ENCODE assay signal across 22 cellular contexts in genomic region chr5:65830856-65831255, GRCh38.
A peak's percentile ranks its signal among the peaks of the same experiment; 100 is the strongest.
DNase-seq lines count a peak whose midpoint lies in the region; ATAC-seq and TF ChIP-seq lines count a peak whose summit lies in the region.
"Had no signal": no experiment of that assay in that cellular context is flagged by ENCODE, and none has a peak within 500 bp of the region (broad histone marks: within the 10 kb centered on the region; RNA-seq: fewer than 3 reads in every experiment).

No MANE protein-coding gene starts in this region.

- H3K27ac Mint-ChIP-seq in neural progenitor cell: no peak overlapping the region
- no peak overlapping the region for H3K27ac Mint-ChIP-seq in stimulated activated effector memory CD8-positive, alpha-beta T cell treated with anti-CD3 and anti-CD28 coated beads, Interleukin-12 subunit alpha, Interleukin-12 subunit beta, amount 100 ng/mL, for 72 hours
- no peak overlapping the region for H3K27ac Mint-ChIP-seq in activated CD8-positive, alpha-beta memory T cell treated with anti-CD3 and anti-CD28 coated beads, Interleukin-2, amount 10 ng/mL, durations not matched to agents 7 days and 5 days
- H3K27ac Mint-ChIP-seq: activated CD4-positive, alpha-beta T cell treated with anti-CD3 and anti-CD28 coated beads, Interleukin-2, amount 10 ng/mL, durations not matched to agents 7 days and 5 days had no signal

- peak overlapping the region; percentile 67 for H3K4me2 ChIP-seq in neural progenitor cell

- peaks cover 38% of the 10 kb centered on the region for H3K4me1 ChIP-seq in neural progenitor cell
- H3K4me1 ChIP-seq: esophagus squamous epithelium, right lobe of liver had no signal

- no peaks in the 10 kb centered on the region for H3K36me3 ChIP-seq in neural progenitor cell
- H3K36me3 ChIP-seq: cardiac muscle cell, esophagus squamous epithelium, right lobe of liver had no signal

- H2AFZ ChIP-seq in neural progenitor cell (replicated peaks): no peak overlapping the region

- H3K27me3 ChIP-seq in neural progenitor cell: no peaks in the 10 kb centered on the region
- H3K27me3 ChIP-seq: cardiac muscle cell, esophagus squamous epithelium, right lobe of liver had no signal

- no peak for ATAC-seq in stimulated activated effector memory CD8-positive, alpha-beta T cell treated with anti-CD3 and anti-CD28 coated beads, Interleukin-12 subunit alpha, Interleukin-12 subunit beta, amount 100 ng/mL, for 72 hours
- no peak for ATAC-seq in activated CD8-positive, alpha-beta memory T cell treated with anti-CD3 and anti-CD28 coated beads, Interleukin-2, amount 10 ng/mL, durations not matched to agents 7 days and 5 days
- ATAC-seq in HG02852 (IDR thresholded peaks at IDR 0.05; ENCODE audit: unreplicated experiment): no peak
- ATAC-seq: PC-3, right lobe of liver had no signal

- peaks cover 20% of the 10 kb centered on the region for H3K4me1 Mint-ChIP-seq in neural progenitor cell
- H3K4me1 Mint-ChIP-seq in stimulated activated effector memory CD8-positive, alpha-beta T cell treated with anti-CD3 and anti-CD28 coated beads, Interleukin-12 subunit alpha, Interleukin-12 subunit beta, amount 100 ng/mL, for 72 hours: peaks cover 5% of the 10 kb centered on the region
- peaks cover 7% of the 10 kb centered on the region for H3K4me1 Mint-ChIP-seq in activated CD8-positive, alpha-beta memory T cell treated with anti-CD3 and anti-CD28 coated beads, Interleukin-2, amount 10 ng/mL, durations not matched to agents 7 days and 5 days

- no peaks in the 10 kb centered on the region for H4K20me1 ChIP-seq in neural progenitor cell (ENCODE audit: low read depth)

- no peaks in the 10 kb centered on the region for H3K79me2 ChIP-seq in neural progenitor cell (ENCODE audit: low read depth)

- H3K27me3 Mint-ChIP-seq in neural progenitor cell (ENCODE audit: insufficient read depth, low read depth): no peaks in the 10 kb centered on the region
- H3K27me3 Mint-ChIP-seq in activated CD8-positive, alpha-beta memory T cell treated with anti-CD3 and anti-CD28 coated beads, Interleukin-2, amount 10 ng/mL, durations not matched to agents 7 days and 5 days: no peaks in the 10 kb centered on the region
- H3K27me3 Mint-ChIP-seq: activated CD4-positive, alpha-beta T cell treated with anti-CD3 and anti-CD28 coated beads, Interleukin-2, amount 10 ng/mL, durations not matched to agents 7 days and 5 days had no signal

- peak overlapping the region; percentile 90 for H3K27ac ChIP-seq in neural progenitor cell
- H3K27ac ChIP-seq: cardiac muscle cell, esophagus squamous epithelium, HL-60, right lobe of liver, VCaP had no signal

- H3K36me3 Mint-ChIP-seq in neural progenitor cell: peaks cover 3% of the 10 kb centered on the region
- H3K36me3 Mint-ChIP-seq in stimulated activated effector memory CD8-positive, alpha-beta T cell treated with anti-CD3 and anti-CD28 coated beads, Interleukin-12 subunit alpha, Interleukin-12 subunit beta, amount 100 ng/mL, for 72 hours: no peaks in the 10 kb centered on the region
- H3K36me3 Mint-ChIP-seq in activated CD8-positive, alpha-beta memory T cell treated with anti-CD3 and anti-CD28 coated beads, Interleukin-2, amount 10 ng/mL, durations not matched to agents 7 days and 5 days: no peaks in the 10 kb centered on the region

- H3F3A ChIP-seq in neural progenitor cell (ENCODE audit: low read depth): peaks cover 21% of the 10 kb centered on the region

- no peaks in the 10 kb centered on the region for H3K9me3 Mint-ChIP-seq in neural progenitor cell
- H3K9me3 Mint-ChIP-seq in stimulated activated effector memory CD8-positive, alpha-beta T cell treated with anti-CD3 and anti-CD28 coated beads, Interleukin-12 subunit alpha, Interleukin-12 subunit beta, amount 100 ng/mL, for 72 hours: no peaks in the 10 kb centered on the region
- H3K9me3 Mint-ChIP-seq in activated CD8-positive, alpha-beta memory T cell treated with anti-CD3 and anti-CD28 coated beads, Interleukin-2, amount 10 ng/mL, durations not matched to agents 7 days and 5 days (ENCODE audit: low read depth): no peaks in the 10 kb centered on the region
- H3K9me3 Mint-ChIP-seq: activated CD4-positive, alpha-beta T cell treated with anti-CD3 and anti-CD28 coated beads, Interleukin-2, amount 10 ng/mL, durations not matched to agents 7 days and 5 days had no signal

- H3K4me3 ChIP-seq in AG10803 (ENCODE audit: low read length) (no peak overlapping the region), neural progenitor cell (peak overlapping the region; percentile 2)
- H3K4me3 ChIP-seq: cardiac muscle cell, esophagus squamous epithelium, right lobe of liver had no signal

- no peak for TF ChIP-seq CTCF in AG10803 (conservative IDR thresholded peaks at IDR 0.05; ENCODE audit: low read length)
- no peak for TF ChIP-seq CTCF in neural progenitor cell (IDR thresholded peaks at IDR 0.05)

- CTCF ChIA-PET in activated CD8-positive, alpha-beta memory T cell treated with anti-CD3 and anti-CD28 coated beads, Interleukin-2, amount 10 ng/mL, durations not matched to agents 7 days and 5 days (lab: Charles Lee): no interaction called here

- H3K9me3 ChIP-seq in neural progenitor cell (ENCODE audit: low read depth): no peaks in the 10 kb centered on the region
- H3K9me3 ChIP-seq: esophagus squamous epithelium, right lobe of liver had no signal

- DNase-seq in AG10803 (ENCODE audit: low read depth): peak; percentile 28
- DNase-seq in NCI-H2227 (lab: John Stamatoyannopoulos, UW; ENCODE audit: unreplicated experiment): peak; percentile 29
- DNase-seq in epidermal melanocyte (ENCODE audit: insufficient read length, low spot score): peak; percentile 40
- DNase-seq in neural progenitor cell (ENCODE audit: low spot score): peak; percentile 56
- no peak for DNase-seq in NCI-H146 treated with DMSO at 0.1 percent for 48 hours (lab: John Stamatoyannopoulos, UW; ENCODE audit: unreplicated experiment)
- no peak for DNase-seq in stimulated activated effector memory CD8-positive, alpha-beta T cell treated with anti-CD3 and anti-CD28 coated beads, Interleukin-12 subunit alpha, Interleukin-12 subunit beta, amount 100 ng/mL, for 72 hours (ENCODE audit: low spot score in 2 of 2)
- no peak for DNase-seq in activated CD8-positive, alpha-beta memory T cell treated with anti-CD3 and anti-CD28 coated beads, Interleukin-2, amount 10 ng/mL, durations not matched to agents 7 days and 5 days
- DNase-seq: activated CD4-positive, alpha-beta T cell treated with anti-CD3 and anti-CD28 coated beads, Interleukin-2, amount 10 ng/mL, durations not matched to agents 7 days and 5 days; activated CD8-positive, alpha-beta memory T cell treated with anti-CD3 and anti-CD28 coated beads, Interleukin-2, amount 50 U/mL, for 4 hours; activated effector memory CD4-positive, alpha-beta T cell treated with anti-CD3 and anti-CD28 coated beads, Interleukin-2, amount 50 U/mL, for 16 hours; effector CD8-positive, alpha-beta T cell; esophagus squamous epithelium; NCI-H1417 treated with DMSO at 0.1 percent for 48 hours; NCI-H69; PC-3; right lobe of liver; SIG-M5; T-helper 2 cell had no signal

- H3K9ac ChIP-seq in neural progenitor cell: no peak overlapping the region

- H3K4me3 Mint-ChIP-seq in neural progenitor cell: no peak overlapping the region
- H3K4me3 Mint-ChIP-seq in stimulated activated effector memory CD8-positive, alpha-beta T cell treated with anti-CD3 and anti-CD28 coated beads, Interleukin-12 subunit alpha, Interleukin-12 subunit beta, amount 100 ng/mL, for 72 hours: no peak overlapping the region
- H3K4me3 Mint-ChIP-seq in activated CD8-positive, alpha-beta memory T cell treated with anti-CD3 and anti-CD28 coated beads, Interleukin-2, amount 10 ng/mL, durations not matched to agents 7 days and 5 days: no peak overlapping the region
- H3K4me3 Mint-ChIP-seq: activated CD4-positive, alpha-beta T cell treated with anti-CD3 and anti-CD28 coated beads, Interleukin-2, amount 10 ng/mL, durations not matched to agents 7 days and 5 days had no signal

Comparison
In these comparisons a context has a peak if more than half of its experiments do, and no peak if none do; other contexts are left out.
1. DNase-seq: peak in AG10803 (single experiment), NCI-H2227 (single experiment), epidermal melanocyte (single experiment) and neural progenitor cell (single experiment); none in NCI-H146 treated with DMSO at 0.1 percent for 48 hours (single experiment), stimulated activated effector memory CD8-positive, alpha-beta T cell treated with anti-CD3 and anti-CD28 coated beads, Interleukin-12 subunit alpha, Interleukin-12 subunit beta, amount 100 ng/mL, for 72 hours (0 of 2) and activated CD8-positive, alpha-beta memory T cell treated with anti-CD3 and anti-CD28 coated beads, Interleukin-2, amount 10 ng/mL, durations not matched to agents 7 days and 5 days (single experiment).